8 cellular contexts compared by ENCODE assay signal in the genomic region with DNA sequence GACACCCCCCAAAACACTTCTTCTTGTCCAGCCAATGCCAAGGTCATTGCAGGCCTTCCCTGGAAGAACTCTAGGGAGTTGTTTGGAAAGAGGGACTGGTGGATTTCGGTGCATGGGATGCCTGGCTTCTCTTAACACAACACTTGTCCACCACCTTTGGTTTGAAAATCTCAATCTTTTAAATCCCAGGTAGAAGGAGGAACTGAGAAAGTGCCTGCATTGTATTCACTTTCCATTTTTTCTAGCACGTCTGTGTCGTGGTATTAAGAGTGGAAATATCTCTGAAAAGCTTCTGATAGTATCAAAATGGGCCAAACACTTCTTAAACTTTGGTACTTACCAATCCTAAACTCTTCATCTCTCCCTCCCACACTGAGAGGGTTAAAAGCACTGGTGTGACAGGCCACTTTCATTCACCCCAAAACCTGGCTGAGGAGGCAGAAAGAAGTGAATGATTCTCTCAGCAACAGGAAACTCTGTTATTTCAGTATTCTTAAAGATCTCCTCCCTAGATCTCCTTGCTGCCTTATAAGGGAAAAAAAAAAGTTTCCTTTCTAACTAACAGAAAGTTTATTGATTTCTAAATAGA. TPM values are rescaled to one million over a fixed set of nuclear protein-coding genes. Genes with fewer than 3 reads are reported as not detected.
DNase-seq lines count a peak whose midpoint lies in the region; ATAC-seq, FAIRE-seq and TF ChIP-seq lines count a peak whose summit lies in the region.

No MANE protein-coding gene starts in this region.

- FAIRE-seq in GM12891 (lab: Jason Lieb, UNC) (peak; percentile 63), HTR-8/SVneo (lab: Jason Lieb, UNC) (no peak)

- no peaks in the 10 kb centered on the region for H3K79me2 ChIP-seq in neural progenitor cell (ENCODE audit: low read depth)

- H2AFZ ChIP-seq in neural progenitor cell (replicated peaks), result no peak overlapping the region

- H4K20me1 ChIP-seq in neural progenitor cell (ENCODE audit: low read depth), result peaks cover 33% of the 10 kb centered on the region

- TF ChIP-seq POLR2A in GM12891 (IDR thresholded peaks at IDR 0.05; ENCODE audit: low read depth, low read length), result no peak

- H3K27ac Mint-ChIP-seq in neural progenitor cell, result no peak overlapping the region

- no peaks in the 10 kb centered on the region for H3K36me3 Mint-ChIP-seq in neural progenitor cell

- H3F3A ChIP-seq in neural progenitor cell (ENCODE audit: low read depth), result peaks cover 14% of the 10 kb centered on the region

- H3K9ac ChIP-seq in neural progenitor cell, result no peak overlapping the region

- peaks cover 37% of the 10 kb centered on the region for H3K27me3 Mint-ChIP-seq in neural progenitor cell (ENCODE audit: insufficient read depth, low read depth)

- no peaks in the 10 kb centered on the region for H3K27me3 ChIP-seq in ascending aorta
- H3K27me3 ChIP-seq in neural progenitor cell, result peaks cover 96% of the 10 kb centered on the region

- peak; percentile 23 for ATAC-seq in GM21619 (IDR thresholded peaks at IDR 0.05; ENCODE audit: unreplicated experiment)

- DNase-seq in GM12891 (ENCODE audit: insufficient read length, low spot score) (no peak), ascending aorta (ENCODE audit: low spot score in 2 of 2) (no peak), neural progenitor cell (ENCODE audit: low spot score) (no peak), DMS53 treated with DMSO at 0.1 percent for 48 hours (lab: John Stamatoyannopoulos, UW; ENCODE audit: unreplicated experiment) (no peak), globus pallidus (ENCODE audit: low spot score) (no peak), HTR-8/SVneo (ENCODE audit: insufficient read length, low spot score) (no peak), NCI-H1417 (lab: John Stamatoyannopoulos, UW) (no peak)

- peak overlapping the region; percentile 96 to 100 for H3K27ac ChIP-seq in ascending aorta
- H3K27ac ChIP-seq in neural progenitor cell, result no peak overlapping the region

- peaks cover 54% of the 10 kb centered on the region for H3K4me1 Mint-ChIP-seq in neural progenitor cell

- intact Hi-C loops in ascending aorta (cut with DNase I), result no loop called here

- TF ChIP-seq CTCF in ascending aorta (IDR thresholded peaks at IDR 0.05), result no peak
- TF ChIP-seq CTCF in neural progenitor cell (IDR thresholded peaks at IDR 0.05), result no peak

- H3K9me3 ChIP-seq in ascending aorta, result no peaks in the 10 kb centered on the region
- H3K9me3 ChIP-seq in neural progenitor cell (ENCODE audit: low read depth), result no peaks in the 10 kb centered on the region

- H3K36me3 ChIP-seq in ascending aorta, result no peaks in the 10 kb centered on the region
- no peaks in the 10 kb centered on the region for H3K36me3 ChIP-seq in neural progenitor cell

- H3K4me3 ChIP-seq in ascending aorta (peak overlapping the region; percentile 69 to 95), neural progenitor cell (no peak overlapping the region)

- peaks cover 3 to 14% of the 10 kb centered on the region in 2 donors for H3K4me1 ChIP-seq in ascending aorta
- peaks cover 15% of the 10 kb centered on the region for H3K4me1 ChIP-seq in neural progenitor cell

- H3K4me3 Mint-ChIP-seq in neural progenitor cell, result peak overlapping the region; percentile 24

- no peak overlapping the region for H3K4me2 ChIP-seq in neural progenitor cell

- H3K9me3 Mint-ChIP-seq in neural progenitor cell, result no peaks in the 10 kb centered on the region

TF ChIP-seq in GM12891, 5 proteins besides CTCF, POLR2A, EP300 and RAD21:
- TF ChIP-seq SPI1 (IDR thresholded peaks at IDR 0.05; ENCODE audit: low read depth, low read length) (peak; percentile 90), PAX5 (IDR thresholded peaks at IDR 0.05; ENCODE audit: insufficient read depth, low read length, severe bottlenecking) (no peak)

RNA-seq across cellular contexts. Expression of a gene that starts 3.8 kb away (rescaled TPM):
- polyA plus RNA-seq in GM12891 (2012; ENCODE audit: low read depth, missing spikeins), result 0.08 TPM
- 99.9 TPM for total RNA-seq in ascending aorta
- total RNA-seq in neural progenitor cell (ENCODE audit: low replicate concordance), result 0.30 and 0.40 TPM in 2 replicates

Comparison
In these comparisons a context has a peak if more than half of its experiments do, and no peak if none do; other contexts are left out.
1. RNA of a gene that starts 3.8 kb away (total RNA-seq): 99.9 TPM in ascending aorta (single experiment); 0.30 to 0.40 TPM in neural progenitor cell; every median in the first group is over 10 times any median in the second.